ENCODE assay signal across 7 cellular contexts in genomic region chr5:121279801-121280200, GRCh38.
"Had no signal": no experiment of that assay in that cellular context is flagged by ENCODE, and none has a peak within 500 bp of the region (broad histone marks: within the 10 kb centered on the region; RNA-seq: fewer than 3 reads in every experiment).

No MANE protein-coding gene starts in this region.

- ATAC-seq: GM12878 had no signal

- DNase-seq: GDM1 had no signal

- H3K4me3 ChIP-seq: GM12878 had no signal

- FAIRE-seq: G401.6, GM12878, GM12891, GM12892, GM18507, GM19239 had no signal
